Comparison of ENCODE assay signal across 8 cellular contexts in genomic region chr22:37953437-37954179, GRCh38. TPM values are rescaled to one million over a fixed set of nuclear protein-coding genes. Genes with fewer than 3 reads are reported as not detected.
DNase-seq lines count a peak whose midpoint lies in the region; ATAC-seq and TF ChIP-seq lines count a peak whose summit lies in the region.

Gene C22orf23 (minus strand): TSS chr22:37953601. CDS start chr22:37953149, 452 bp downstream.
Gene POLR2F (plus strand): TSS chr22:37953699. CDS start chr22:37953788, 89 bp downstream.

- no peaks in the 10 kb centered on the region for H3K27me3 ChIP-seq in thyroid gland

- POLR2A ChIA-PET in activated naive CD8-positive, alpha-beta T cell treated with anti-CD3 and anti-CD28 coated beads, Interleukin-2, amount 10 ng/mL, durations not matched to agents 7 days and 5 days (lab: Charles Lee) = interaction anchor here (0.6 to 1.6 kb wide), 7 partner anchors 11 to 728 kb away, joined by 3 to 7 read pairs (median 4); partner anchors contain the start of genes ANKRD54, MICALL1 and TOMM22

- peak in 1 of 2 donors; percentile 85 for TF ChIP-seq POLR2A in thyroid gland (IDR thresholded peaks at IDR 0.05)

- peaks cover 9% of the 10 kb centered on the region for H3K36me3 Mint-ChIP-seq in activated naive CD8-positive, alpha-beta T cell treated with anti-CD3 and anti-CD28 coated beads, Interleukin-2, amount 10 ng/mL, durations not matched to agents 7 days and 5 days
- H3K36me3 Mint-ChIP-seq in osteocyte (ENCODE audit: unreplicated experiment) = peaks cover 17% of the 10 kb centered on the region

- DNase-seq in GM12865 (ENCODE audit: low read depth) (peak; percentile 97), NCI-H1105 treated with DMSO at 0.1 percent for 48 hours (lab: John Stamatoyannopoulos, UW) (peak; percentile 87), SKM-1 treated with dmso at 0.1 percent for 144 hours (lab: John Stamatoyannopoulos, UW; ENCODE audit: unreplicated experiment) (peak; percentile 94), Right ventricle myocardium inferior (ENCODE audit: missing footprints) (peak; percentile 99), osteocyte (ENCODE audit: extremely low spot score, unreplicated experiment) (peak; percentile 98), thyroid gland (peak; percentile 95 to 97)
- peak; percentile 95 for DNase-seq in activated naive CD8-positive, alpha-beta T cell treated with anti-CD3 and anti-CD28 coated beads, Interleukin-2, amount 10 ng/mL, durations not matched to agents 7 days and 5 days

- H3K4me1 ChIP-seq in thyroid gland = peaks cover 15 to 20% of the 10 kb centered on the region in 2 donors

- peak within 1 kb of the TSS; percentile 91 for H3K4me3 ChIP-seq in GM12865 (ENCODE audit: low read depth, low read length)
- peak within 1 kb of the TSS; percentile 61 to 78 (median 69) for H3K4me3 ChIP-seq in thyroid gland (replicated peaks in 1 of 3)

- no peaks in the 10 kb centered on the region for H3K9me3 Mint-ChIP-seq in activated naive CD8-positive, alpha-beta T cell treated with anti-CD3 and anti-CD28 coated beads, Interleukin-2, amount 10 ng/mL, durations not matched to agents 7 days and 5 days
- H3K9me3 Mint-ChIP-seq in osteocyte (ENCODE audit: unreplicated experiment) = no peaks in the 10 kb centered on the region

- intact Hi-C loops in Right ventricle myocardium inferior (cut with DNase I) (no loop called here), thyroid gland (cut with DNase I) (no loop called here)

- peaks cover 17% of the 10 kb centered on the region for H3K27me3 Mint-ChIP-seq in activated naive CD8-positive, alpha-beta T cell treated with anti-CD3 and anti-CD28 coated beads, Interleukin-2, amount 10 ng/mL, durations not matched to agents 7 days and 5 days
- H3K27me3 Mint-ChIP-seq in osteocyte (ENCODE audit: unreplicated experiment) = no peaks in the 10 kb centered on the region

- H3K27ac Mint-ChIP-seq in activated naive CD8-positive, alpha-beta T cell treated with anti-CD3 and anti-CD28 coated beads, Interleukin-2, amount 10 ng/mL, durations not matched to agents 7 days and 5 days = peak within 1 kb of the TSS; percentile 92
- H3K27ac Mint-ChIP-seq in osteocyte (ENCODE audit: unreplicated experiment) = peak within 1 kb of the TSS; percentile 94

- H3K27ac ChIP-seq in thyroid gland = peak within 1 kb of the TSS in 2 of 3 donors; percentile 25 to 57

- peak within 1 kb of the TSS; percentile 97 for H3K4me3 Mint-ChIP-seq in activated naive CD8-positive, alpha-beta T cell treated with anti-CD3 and anti-CD28 coated beads, Interleukin-2, amount 10 ng/mL, durations not matched to agents 7 days and 5 days
- peak within 1 kb of the TSS; percentile 100 for H3K4me3 Mint-ChIP-seq in osteocyte (ENCODE audit: unreplicated experiment)

- H3K36me3 ChIP-seq in thyroid gland = peaks cover 5 to 20% of the 10 kb centered on the region in 2 donors

- no peaks in the 10 kb centered on the region for H3K9me3 ChIP-seq in thyroid gland

- 1% methylated on average over 23 to 52 of the region's 52 CpGs for WGBS in thyroid gland, 2 donors

- TF ChIP-seq CTCF in GM12865 (IDR thresholded peaks at IDR 0.05; ENCODE audit: insufficient read depth, low read depth, low read length, missing control alignments) = no peak
- no peak for TF ChIP-seq CTCF in osteocyte (IDR thresholded peaks at IDR 0.05)
- no peak for TF ChIP-seq CTCF in thyroid gland (IDR thresholded peaks at IDR 0.05)

- H3K4me1 Mint-ChIP-seq in activated naive CD8-positive, alpha-beta T cell treated with anti-CD3 and anti-CD28 coated beads, Interleukin-2, amount 10 ng/mL, durations not matched to agents 7 days and 5 days = peaks cover 22% of the 10 kb centered on the region
- H3K4me1 Mint-ChIP-seq in osteocyte (ENCODE audit: unreplicated experiment) = peaks cover 29% of the 10 kb centered on the region

- ATAC-seq in HG02642 (IDR thresholded peaks at IDR 0.05; ENCODE audit: poor library complexity, unreplicated experiment) (peak; percentile 88), Right ventricle myocardium inferior (peak; percentile 96)
- ATAC-seq in activated naive CD8-positive, alpha-beta T cell treated with anti-CD3 and anti-CD28 coated beads, Interleukin-2, amount 10 ng/mL, durations not matched to agents 7 days and 5 days (ENCODE audit: low read depth) = peak; percentile 95

RNA-seq across cellular contexts. Expression of gene C22orf23, which starts in this region (rescaled TPM):
- not detected for total RNA-seq in activated naive CD8-positive, alpha-beta T cell treated with anti-CD3 and anti-CD28 coated beads, Interleukin-2, amount 10 ng/mL, durations not matched to agents 7 days and 5 days
- total RNA-seq in Right ventricle myocardium inferior (0.68 TPM), osteocyte (not detected in 2 replicates), thyroid gland (1 to 10 TPM in 1 of 4 donors, under 1 TPM in 3; 0.59 to 1.7 (median 0.73) TPM)

RNA-seq across cellular contexts. Expression of gene POLR2F, which starts in this region (rescaled TPM):
- 10 to 100 TPM; 60.2 to 61.4 TPM for total RNA-seq in activated naive CD8-positive, alpha-beta T cell treated with anti-CD3 and anti-CD28 coated beads, Interleukin-2, amount 10 ng/mL, durations not matched to agents 7 days and 5 days
- total RNA-seq in Right ventricle myocardium inferior (88.8 TPM), osteocyte (77.9 and 81.1 TPM in 2 replicates), thyroid gland (10 to 100 TPM; 19.7 to 88.9 (median 55.2) TPM)

Comparison
In these comparisons a context has a peak if more than half of its experiments do, and no peak if none do; other contexts are left out.
1. Peak in every context shown above with its lines: DNase-seq, ATAC-seq, H3K4me3 ChIP-seq and H3K27ac ChIP-seq.